ENCODE assay signal across 13 cellular contexts in the genomic region with DNA sequence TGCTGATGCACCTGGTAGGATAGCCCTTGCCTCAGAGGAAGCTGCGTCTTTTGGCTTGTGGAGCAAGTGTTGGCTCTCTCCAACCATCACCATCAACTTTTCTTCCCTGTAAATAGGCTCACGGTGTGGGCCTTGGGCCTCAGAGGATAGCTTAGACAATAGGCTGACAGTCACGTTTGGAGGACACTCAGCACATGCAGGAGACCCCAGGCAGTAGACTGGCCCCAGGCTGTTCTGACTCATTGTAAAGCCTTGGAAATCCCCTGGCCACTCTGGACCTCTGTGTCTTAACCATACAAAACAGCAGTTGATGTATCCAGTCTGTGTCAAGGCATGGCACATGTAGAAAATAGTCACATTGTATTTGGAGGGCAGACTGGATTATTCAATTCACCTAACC. TPM values are rescaled to one million over a fixed set of nuclear protein-coding genes. Genes with fewer than 3 reads are reported as not detected.
DNase-seq lines count a peak whose midpoint lies in the region; ATAC-seq, FAIRE-seq and TF ChIP-seq lines count a peak whose summit lies in the region.
"Had no signal": no experiment of that assay in that cellular context is flagged by ENCODE, and none has a peak within 500 bp of the region (broad histone marks: within the 10 kb centered on the region; RNA-seq: fewer than 3 reads in every experiment).

No MANE protein-coding gene starts in this region.

- no peaks in the 10 kb centered on the region for H4K20me1 ChIP-seq in KMS-11 (ENCODE audit: insufficient read depth)

- H3K36me3 ChIP-seq in KMS-11 (ENCODE audit: insufficient read depth) = no peaks in the 10 kb centered on the region

- no peak overlapping the region for H3K9ac ChIP-seq in KMS-11

- H3K27me3 ChIP-seq in KMS-11 (ENCODE audit: insufficient read depth, low read depth) = no peaks in the 10 kb centered on the region
- no peaks in the 10 kb centered on the region for H3K27me3 ChIP-seq in foreskin keratinocyte

- no peak overlapping the region for H2AFZ ChIP-seq in KMS-11 (ENCODE audit: low read depth)

- peak; percentile 57 for ATAC-seq in foreskin keratinocyte
- no peak for ATAC-seq in HG03460 (IDR thresholded peaks at IDR 0.05; ENCODE audit: unreplicated experiment)

- peak; percentile 8 for FAIRE-seq in GM19239 (lab: Jason Lieb, UNC)

- no peak overlapping the region for H3K4me3 ChIP-seq in KMS-11 (IDR thresholded peaks at IDR 0.05; ENCODE audit: insufficient read depth, low read depth, low read length)

- TF ChIP-seq CTCF in KMS-11 (conservative IDR thresholded peaks at IDR 0.05; ENCODE audit: low read depth, low read length) (no peak), foreskin keratinocyte (conservative IDR thresholded peaks at IDR 0.05) (no peak)

- no peaks in the 10 kb centered on the region for H3K79me2 ChIP-seq in KMS-11 (ENCODE audit: insufficient read depth, low read depth)

- H3K27ac ChIP-seq in KMS-11 (peak overlapping the region; percentile 71), foreskin keratinocyte (no peak overlapping the region)

- DNase-seq in EH (ENCODE audit: low read depth) (peak; percentile 68), GM19239 (ENCODE audit: insufficient read length, low spot score) (no peak), foreskin keratinocyte (no peak), NOMO-1 treated with dmso at 0.1 percent for 144 hours (lab: John Stamatoyannopoulos, UW; ENCODE audit: unreplicated experiment) (no peak), NCI-H345 (lab: John Stamatoyannopoulos, UW) (no peak), occipital lobe (lab: John Stamatoyannopoulos, UW) (no peak)
- DNase-seq: aorta; C1 segment of cervical spinal cord; MM.1S; NCI-H526 treated with DMSO at 0.1 percent for 48 hours; stimulated activated CD8-positive, alpha-beta memory T cell treated with anti-CD3 and anti-CD28 coated beads, Interleukin-4, amount 100 ng/mL, for 48 hours had no signal

- peak overlapping the region; percentile 29; the same call in 1 of the 2 replicates for H3K4me2 ChIP-seq in KMS-11

- H3K4me1 ChIP-seq in KMS-11 (ENCODE audit: low read depth, poor library complexity, severe bottlenecking) (peaks cover 20% of the 10 kb centered on the region), foreskin keratinocyte (no peaks in the 10 kb centered on the region)

RNA-seq across cellular contexts. Expression of a gene that starts 18.6 kb away (rescaled TPM):
- total RNA-seq in foreskin keratinocyte (4.0 and 7.2 TPM in 2 replicates), occipital lobe (4.1 TPM)
- 6.3 and 9.4 TPM in 2 replicates for polyA plus RNA-seq in foreskin keratinocyte

RNA-seq across cellular contexts. Expression of a gene that starts 36.6 kb away (rescaled TPM):
- total RNA-seq in foreskin keratinocyte = 76.4 and 97.3 TPM in 2 replicates
- 46.1 and 61.7 TPM in 2 replicates for polyA plus RNA-seq in foreskin keratinocyte
- total RNA-seq in occipital lobe = 13.6 TPM

RNA-seq across cellular contexts. Expression of a gene that starts 55.4 kb away (rescaled TPM):
- total RNA-seq in foreskin keratinocyte (2,193 and 2,437 TPM in 2 replicates), occipital lobe (2,126 TPM)
- 3,381 and 3,638 TPM in 2 replicates for polyA plus RNA-seq in foreskin keratinocyte
